ENCODE assay signal across 2 cellular contexts in the genomic region with DNA sequence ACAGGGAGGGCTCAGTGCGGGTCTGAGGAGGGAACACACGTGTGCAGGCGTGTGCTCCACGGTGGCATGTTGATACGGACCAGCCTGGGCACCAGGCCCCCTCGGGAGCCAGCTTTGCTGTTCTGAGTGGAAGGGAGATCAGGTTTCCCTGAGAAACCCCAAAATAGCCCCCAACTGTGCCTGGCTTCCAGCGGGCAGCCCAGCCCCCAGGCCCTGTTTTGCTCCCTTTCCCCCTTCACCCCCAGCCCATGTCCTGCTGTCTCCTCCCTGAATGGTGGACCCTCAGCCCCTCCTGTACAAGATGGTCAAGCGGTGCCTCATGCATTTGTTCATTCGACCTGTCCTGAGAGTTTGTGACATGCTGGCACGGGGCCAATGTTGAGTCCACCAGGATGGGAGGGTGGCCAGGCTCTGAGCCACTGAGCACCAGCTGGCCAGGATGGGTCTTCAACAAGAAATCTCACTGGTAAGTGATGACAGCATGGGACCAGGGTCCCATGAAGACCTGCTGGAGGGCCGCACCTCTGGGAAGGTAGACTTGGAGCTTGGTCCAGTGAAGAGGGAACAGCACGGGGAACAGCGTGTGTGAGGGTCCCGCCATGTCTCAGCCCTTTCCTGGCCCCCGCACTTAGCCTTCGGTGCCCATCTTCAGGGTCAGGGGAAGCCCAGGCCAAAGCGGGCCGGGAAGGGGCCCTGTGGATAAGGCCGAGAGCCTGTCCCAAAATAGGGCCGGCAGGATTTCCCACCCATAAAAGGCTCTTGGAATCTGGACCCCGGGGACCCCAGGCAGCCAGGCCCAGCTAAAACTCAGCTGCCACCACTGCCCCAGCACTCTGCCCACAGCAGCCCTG.
A peak's percentile ranks its signal among the peaks of the same experiment; 100 is the strongest.
TF ChIP-seq lines count a peak whose summit lies in the region.

A gene with protein sequence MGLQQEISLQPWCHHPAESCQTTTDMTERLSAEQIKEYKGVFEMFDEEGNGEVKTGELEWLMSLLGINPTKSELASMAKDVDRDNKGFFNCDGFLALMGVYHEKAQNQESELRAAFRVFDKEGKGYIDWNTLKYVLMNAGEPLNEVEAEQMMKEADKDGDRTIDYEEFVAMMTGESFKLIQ (plus strand): TSS at position 419 of the 851 bp plus-strand sequence. CDS start 21 bp downstream, at position 440.

TF ChIP-seq in HepG2, 621 proteins besides CTCF, POLR2A, EP300 and RAD21:
- TF ChIP-seq PCBP1 (IDR thresholded peaks at IDR 0.05; ENCODE audit: borderline replicate concordance, low read depth, low read length) (0 out of 2 replicates have a peak, but pooled peaks have one; percentile 43), ZNF282 (IDR thresholded peaks at IDR 0.05; ENCODE audit: partially characterized antibody) (no peak)

TF ChIP-seq in GM23338, 12 proteins besides CTCF, POLR2A, EP300 and RAD21:
- no peak for TF ChIP-seq CREB1 (CRISPR knock-in tag; IDR thresholded peaks at IDR 0.05; ENCODE audit: low read depth)
- TF ChIP-seq JUNB (IDR thresholded peaks at IDR 0.05; ENCODE audit: unreplicated experiment) = no peak
TF ChIP-seq in GM23338: peak in this region for 0.
